8 cellular contexts compared by ENCODE assay signal in the genomic region with DNA sequence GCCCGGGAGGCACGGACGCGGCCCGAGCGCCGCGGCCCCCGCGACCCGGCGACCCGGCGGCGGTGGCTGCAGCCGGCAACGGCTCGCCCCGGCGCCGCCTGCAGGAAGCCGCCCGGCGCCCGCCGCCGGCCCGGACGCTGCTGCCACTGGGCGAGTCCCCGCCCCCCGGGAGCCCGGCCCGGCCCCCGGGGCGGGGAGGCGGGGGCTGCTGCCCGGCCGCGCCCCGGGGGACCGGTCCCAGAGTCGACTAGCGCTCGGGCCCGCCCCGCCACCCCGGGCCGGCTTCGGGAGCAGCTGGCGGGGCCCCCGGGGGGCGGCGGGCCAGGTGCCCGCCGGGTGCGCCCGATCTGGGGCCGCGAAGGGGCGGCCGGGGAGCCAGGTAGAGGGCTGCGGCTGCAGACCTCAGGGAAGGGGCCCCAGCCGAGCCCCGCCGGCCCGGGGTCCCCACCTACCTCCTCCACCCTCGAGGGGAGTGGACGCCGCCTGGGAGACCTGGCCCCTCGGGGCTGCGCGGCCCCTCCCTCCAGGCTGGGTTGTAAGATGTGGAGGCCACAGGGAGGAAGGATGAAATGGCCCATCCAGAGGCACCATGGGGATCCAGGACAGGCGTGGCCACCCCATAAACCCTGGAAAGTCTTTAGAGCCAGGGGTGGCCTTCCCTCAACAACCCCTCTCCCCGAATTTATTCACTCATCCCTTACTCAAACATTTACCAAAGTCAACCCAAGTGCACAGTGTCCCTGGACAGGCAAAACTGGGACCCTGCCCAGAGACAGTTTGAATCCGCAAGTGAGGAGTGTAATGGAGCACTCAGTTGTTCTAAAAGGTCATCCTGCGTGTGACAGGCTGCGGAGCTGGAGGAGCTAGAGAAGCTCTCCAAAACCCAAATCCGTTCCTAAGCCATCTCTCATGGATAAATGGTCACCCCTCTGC. TPM values are rescaled to one million over a fixed set of nuclear protein-coding genes. Genes with fewer than 3 reads are reported as not detected.
DNase-seq lines count a peak whose midpoint lies in the region; ATAC-seq and TF ChIP-seq lines count a peak whose summit lies in the region.

A gene with protein sequence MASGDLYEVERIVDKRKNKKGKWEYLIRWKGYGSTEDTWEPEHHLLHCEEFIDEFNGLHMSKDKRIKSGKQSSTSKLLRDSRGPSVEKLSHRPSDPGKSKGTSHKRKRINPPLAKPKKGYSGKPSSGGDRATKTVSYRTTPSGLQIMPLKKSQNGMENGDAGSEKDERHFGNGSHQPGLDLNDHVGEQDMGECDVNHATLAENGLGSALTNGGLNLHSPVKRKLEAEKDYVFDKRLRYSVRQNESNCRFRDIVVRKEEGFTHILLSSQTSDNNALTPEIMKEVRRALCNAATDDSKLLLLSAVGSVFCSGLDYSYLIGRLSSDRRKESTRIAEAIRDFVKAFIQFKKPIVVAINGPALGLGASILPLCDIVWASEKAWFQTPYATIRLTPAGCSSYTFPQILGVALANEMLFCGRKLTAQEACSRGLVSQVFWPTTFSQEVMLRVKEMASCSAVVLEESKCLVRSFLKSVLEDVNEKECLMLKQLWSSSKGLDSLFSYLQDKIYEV (minus strand): TSS at position 148 of the 933 bp plus-strand sequence. CDS start 425 bp downstream, outside the sequence.

- peaks cover 13% of the 10 kb centered on the region; the same call in 1 of the 2 replicates for H3K9me1 ChIP-seq in IMR-90 (ENCODE audit: insufficient read depth, low read length)

- TF ChIP-seq POLR2A in IMR-90 (IDR thresholded peaks at IDR 0.05; ENCODE audit: low read depth, low read length) (no peak), erythroblast (IDR thresholded peaks at IDR 0.05; ENCODE audit: low read length) (no peak)

- H4K91ac ChIP-seq in IMR-90 (ENCODE audit: insufficient read depth, low read depth, low read length): no peak within 1 kb of the TSS

- H3K27me3 ChIP-seq in CD4-positive, alpha-beta memory T cell (ENCODE audit: insufficient read depth, low read length): no peaks in the 10 kb centered on the region
- H3K27me3 ChIP-seq in IMR-90 (ENCODE audit: control insufficient read depth, insufficient read depth, low read length) (no peaks in the 10 kb centered on the region), upper lobe of right lung (no peaks in the 10 kb centered on the region)
- no peaks in the 10 kb centered on the region for H3K27me3 ChIP-seq in naive thymus-derived CD4-positive, alpha-beta T cell (ENCODE audit: control insufficient read depth in 2 of 2, insufficient read depth in 2 of 2, low read length in 2 of 2)

- H3K27ac ChIP-seq in CD4-positive, alpha-beta memory T cell (ENCODE audit: low read depth, low read length): no peak within 1 kb of the TSS
- H3K27ac ChIP-seq in IMR-90 (ENCODE audit: insufficient read depth, low read length): no peak within 1 kb of the TSS; the same call in 1 of the 2 replicates
- H3K27ac ChIP-seq in naive thymus-derived CD4-positive, alpha-beta T cell (ENCODE audit: low read depth, low read length): no peak within 1 kb of the TSS
- H3K27ac ChIP-seq in upper lobe of right lung: no peak within 1 kb of the TSS

- H3K9ac ChIP-seq in IMR-90 (ENCODE audit: low read depth, low read length): peak within 1 kb of the TSS; percentile 64; the same call in 1 of the 2 replicates

- H4K8ac ChIP-seq in IMR-90 (ENCODE audit: low read depth in 2 of 2, low read length in 2 of 2): peak within 1 kb of the TSS in 1 of 2 experiments; percentile 72; a peak in 1 of 4 replicates

- CTCF ChIA-PET in CD4-positive, alpha-beta memory T cell (lab: Charles Lee; ENCODE audit: partially characterized antibody): interaction anchor here (1.1 kb wide), 1 partner anchor 225 kb away, joined by 3 read pairs; no protein-coding TSS in a partner anchor
- CTCF ChIA-PET in IMR-90 (lab: Yijun Ruan, JAX): no interaction called here
- CTCF ChIA-PET in activated CD8-positive, alpha-beta memory T cell treated with anti-CD3 and anti-CD28 coated beads, Interleukin-2, amount 10 ng/mL, durations not matched to agents 7 days and 5 days (lab: Charles Lee): interaction anchor here (1.0 kb wide), 1 partner anchor 277 kb away, joined by 3 read pairs; no protein-coding TSS in a partner anchor
- CTCF ChIA-PET in naive thymus-derived CD4-positive, alpha-beta T cell (lab: Charles Lee): no interaction called here

- H2BK5ac ChIP-seq in IMR-90 (ENCODE audit: low read depth, low read length, poor library complexity, severe bottlenecking): peak within 1 kb of the TSS; percentile 70

- peak within 1 kb of the TSS; percentile 94 for H3K4me2 ChIP-seq in IMR-90 (ENCODE audit: low read depth, low read length)

- no peak for TF ChIP-seq CTCF in IMR-90 (conservative IDR thresholded peaks at IDR 0.05; ENCODE audit: low read depth, low read length)
- TF ChIP-seq CTCF in upper lobe of right lung (IDR thresholded peaks at IDR 0.05): no peak

- no peaks in the 10 kb centered on the region for H4K20me1 ChIP-seq in IMR-90 (ENCODE audit: insufficient read depth, low read length)

- no peaks in the 10 kb centered on the region for H3K36me3 ChIP-seq in CD4-positive, alpha-beta memory T cell (ENCODE audit: insufficient read depth, low read length)
- H3K36me3 ChIP-seq in IMR-90 (ENCODE audit: control insufficient read depth, insufficient read depth, low read length) (no peaks in the 10 kb centered on the region), upper lobe of right lung (no peaks in the 10 kb centered on the region)
- H3K36me3 ChIP-seq in naive thymus-derived CD4-positive, alpha-beta T cell (ENCODE audit: control insufficient read depth in 2 of 3, insufficient read depth in 3 of 3, low read length in 3 of 3): no peaks in the 10 kb centered on the region

- H3K27ac Mint-ChIP-seq in CD4-positive, alpha-beta memory T cell: peak within 1 kb of the TSS; percentile 74 to 96 (median 86)
- H3K27ac Mint-ChIP-seq in activated CD8-positive, alpha-beta memory T cell treated with anti-CD3 and anti-CD28 coated beads, Interleukin-2, amount 10 ng/mL, durations not matched to agents 7 days and 5 days: peak within 1 kb of the TSS; percentile 97
- peak within 1 kb of the TSS in 7 of 9 donors; percentile 46 to 98 (median 78) for H3K27ac Mint-ChIP-seq in naive thymus-derived CD4-positive, alpha-beta T cell

- peak within 1 kb of the TSS; percentile 94 for H2AFZ ChIP-seq in IMR-90 (replicated peaks; ENCODE audit: low read length, poor library complexity)

- DNase-seq in CD4-positive, alpha-beta memory T cell: peak in 4 of 5 donors; percentile 36 to 49 (median 40)
- DNase-seq in IMR-90: peak; percentile 2
- DNase-seq in activated CD8-positive, alpha-beta memory T cell treated with anti-CD3 and anti-CD28 coated beads, Interleukin-2, amount 10 ng/mL, durations not matched to agents 7 days and 5 days: peak; percentile 65
- DNase-seq in erythroblast (lab: John Stamatoyannopoulos, UW): peak; percentile 55 to 58
- peak in 3 of 9 donors; percentile 8 to 80 (median 25) for DNase-seq in naive thymus-derived CD4-positive, alpha-beta T cell
- DNase-seq in upper lobe of right lung: peak; percentile 79
- DNase-seq in foreskin melanocyte: no peak

- no peak within 1 kb of the TSS for H4K5ac ChIP-seq in IMR-90 (ENCODE audit: low read depth, low read length)

- no peak within 1 kb of the TSS for H2BK15ac ChIP-seq in IMR-90 (ENCODE audit: low read depth, low read length)

- ATAC-seq in GM21381 (IDR thresholded peaks at IDR 0.05; ENCODE audit: unreplicated experiment): peak; percentile 82
- peak; percentile 92 for ATAC-seq in IMR-90 (ENCODE audit: low read depth)
- peak; percentile 79 for ATAC-seq in activated CD8-positive, alpha-beta memory T cell treated with anti-CD3 and anti-CD28 coated beads, Interleukin-2, amount 10 ng/mL, durations not matched to agents 7 days and 5 days
- ATAC-seq in naive thymus-derived CD4-positive, alpha-beta T cell: peak; percentile 73
- peak; percentile 87 for ATAC-seq in upper lobe of right lung

- WGBS in IMR-90 (ENCODE audit: extremely low coverage in 2 of 2, insufficient read length in 1 of 2), 2 experiments: 0% methylated on average over 25 of the region's 79 CpGs; no CpG with 5 or more reads in 1 of the 2 experiments

- H3K9me3 Mint-ChIP-seq in CD4-positive, alpha-beta memory T cell: peaks cover 0 to 2% (median 0%) of the 10 kb centered on the region in 8 donors
- no peaks in the 10 kb centered on the region for H3K9me3 Mint-ChIP-seq in activated CD8-positive, alpha-beta memory T cell treated with anti-CD3 and anti-CD28 coated beads, Interleukin-2, amount 10 ng/mL, durations not matched to agents 7 days and 5 days (ENCODE audit: low read depth)
- H3K9me3 Mint-ChIP-seq in naive thymus-derived CD4-positive, alpha-beta T cell: peaks cover 0 to 10% (median 0%) of the 10 kb centered on the region in 11 donors

- H3K18ac ChIP-seq in IMR-90 (ENCODE audit: low read depth, low read length): no peak within 1 kb of the TSS

- H3K23ac ChIP-seq in IMR-90 (ENCODE audit: low read depth, low read length): 0 out of 2 replicates have a peak within 1 kb of the TSS, but pooled peaks have one; percentile 16

- H2AK5ac ChIP-seq in IMR-90 (ENCODE audit: low read depth, low read length): peak within 1 kb of the TSS; percentile 28; the same call in 1 of the 2 replicates

- H2AK9ac ChIP-seq in IMR-90 (replicated peaks; ENCODE audit: low read depth, low read length, poor library complexity): peak within 1 kb of the TSS; percentile 67

- peak within 1 kb of the TSS; percentile 89 to 98 (median 96) for H3K4me3 Mint-ChIP-seq in CD4-positive, alpha-beta memory T cell
- H3K4me3 Mint-ChIP-seq in activated CD8-positive, alpha-beta memory T cell treated with anti-CD3 and anti-CD28 coated beads, Interleukin-2, amount 10 ng/mL, durations not matched to agents 7 days and 5 days: peak within 1 kb of the TSS; percentile 97
- H3K4me3 Mint-ChIP-seq in naive thymus-derived CD4-positive, alpha-beta T cell: peak within 1 kb of the TSS; percentile 85 to 96 (median 94)

- H3K36me3 Mint-ChIP-seq in CD4-positive, alpha-beta memory T cell: peaks cover 0 to 1% of the 10 kb centered on the region in 2 donors
- peaks cover 23% of the 10 kb centered on the region for H3K36me3 Mint-ChIP-seq in activated CD8-positive, alpha-beta memory T cell treated with anti-CD3 and anti-CD28 coated beads, Interleukin-2, amount 10 ng/mL, durations not matched to agents 7 days and 5 days
- peaks cover 0 to 36% (median 0%) of the 10 kb centered on the region in 5 donors for H3K36me3 Mint-ChIP-seq in naive thymus-derived CD4-positive, alpha-beta T cell

- peak within 1 kb of the TSS in 1 of 2 donors; percentile 51 for H3K4me3 ChIP-seq in CD4-positive, alpha-beta memory T cell (ENCODE audit: low read length in 2 of 2)
- H3K4me3 ChIP-seq in IMR-90 (ENCODE audit: insufficient read depth, low read depth, low read length) (peak within 1 kb of the TSS; percentile 100), upper lobe of right lung (peak within 1 kb of the TSS; percentile 60)
- H3K4me3 ChIP-seq in naive thymus-derived CD4-positive, alpha-beta T cell (ENCODE audit: low read length): peak within 1 kb of the TSS; percentile 37

- no peak within 1 kb of the TSS for H2BK20ac ChIP-seq in IMR-90 (ENCODE audit: low read depth, low read length)

- H3K56ac ChIP-seq in IMR-90 (ENCODE audit: extremely low read depth, insufficient read depth, low read length): 0 out of 2 replicates have a peak within 1 kb of the TSS, but pooled peaks have one; percentile 21

- dilution Hi-C loops in IMR-90 (cut with HindIII; ENCODE audit: low sequenced_read_pairs, unreplicated experiment): no loop called here

- POLR2A ChIA-PET in CD4-positive, alpha-beta memory T cell (lab: Charles Lee; ENCODE audit: partially characterized antibody): interaction anchor here (0.6 to 1.0 kb wide), 2 partner anchors 190 to 225 kb away, joined by 4 to 5 read pairs; no protein-coding TSS in a partner anchor
- POLR2A ChIA-PET in IMR-90 (lab: Charles Lee; ENCODE audit: unreplicated experiment): interaction anchor here (0.6 kb wide), 1 partner anchor 1067 kb away, joined by 3 read pairs; no protein-coding TSS in a partner anchor
- POLR2A ChIA-PET in naive thymus-derived CD4-positive, alpha-beta T cell (lab: Charles Lee): no interaction called here

- H3K4me1 Mint-ChIP-seq in CD4-positive, alpha-beta memory T cell: peaks cover 12 to 38% (median 26%) of the 10 kb centered on the region in 4 donors
- peaks cover 52% of the 10 kb centered on the region for H3K4me1 Mint-ChIP-seq in activated CD8-positive, alpha-beta memory T cell treated with anti-CD3 and anti-CD28 coated beads, Interleukin-2, amount 10 ng/mL, durations not matched to agents 7 days and 5 days
- peaks cover 12 to 53% (median 18%) of the 10 kb centered on the region in 7 donors for H3K4me1 Mint-ChIP-seq in naive thymus-derived CD4-positive, alpha-beta T cell

- H3K9me3 ChIP-seq in CD4-positive, alpha-beta memory T cell (ENCODE audit: control insufficient read depth in 1 of 2, low read length in 2 of 2): no peaks in the 10 kb centered on the region
- H3K9me3 ChIP-seq in IMR-90 (ENCODE audit: control insufficient read depth, insufficient read depth, low read length) (no peaks in the 10 kb centered on the region), upper lobe of right lung (no peaks in the 10 kb centered on the region)
- no peaks in the 10 kb centered on the region for H3K9me3 ChIP-seq in naive thymus-derived CD4-positive, alpha-beta T cell (ENCODE audit: control insufficient read depth in 2 of 3, low read length in 3 of 3)

- peaks cover 31% of the 10 kb centered on the region for H3K4me1 ChIP-seq in CD4-positive, alpha-beta memory T cell (ENCODE audit: insufficient read depth, low read length)
- H3K4me1 ChIP-seq in IMR-90 (ENCODE audit: control insufficient read depth, insufficient read depth, low read length): no peaks in the 10 kb centered on the region; the same call in 1 of the 2 replicates
- H3K4me1 ChIP-seq in naive thymus-derived CD4-positive, alpha-beta T cell (ENCODE audit: control insufficient read depth in 2 of 2, insufficient read depth in 2 of 2, low read length in 2 of 2): peaks cover 0 to 10% of the 10 kb centered on the region in 2 donors
- no peaks in the 10 kb centered on the region for H3K4me1 ChIP-seq in upper lobe of right lung

- peaks cover 0 to 10% of the 10 kb centered on the region in 2 experiments; a peak in 1 of 4 replicates for H3K79me1 ChIP-seq in IMR-90 (ENCODE audit: low read depth in 1 of 2, low read length in 2 of 2)

- H3K4ac ChIP-seq in IMR-90 (ENCODE audit: low read depth, low read length): peak within 1 kb of the TSS; percentile 65

- TF ChIP-seq RAD21 in IMR-90 (IDR thresholded peaks at IDR 0.05; ENCODE audit: low read length): no peak

- no TSS peak for BruUV-seq in IMR-90 (replicated peaks; lab: Mats Ljungman, UMichigan)

- intact Hi-C loops in CD4-positive, alpha-beta memory T cell (cut with micrococcal nuclease): loop anchor here (5.0 to 10.0 kb wide), 6 partner anchors 147 to 1032 kb away; a partner anchor contains a TSS
- intact Hi-C loops in IMR-90 (cut with micrococcal nuclease): no loop called here
- intact Hi-C loops in naive thymus-derived CD4-positive, alpha-beta T cell (cut with micrococcal nuclease): loop anchor here (1.0 to 10.0 kb wide), 13 partner anchors 47 to 1200 kb away; a partner anchor contains a TSS
- intact Hi-C loops in upper lobe of right lung (cut with DNase I): no loop called here

- in situ Hi-C loops in IMR-90 (cut with MboI; ENCODE audit: low sequenced_read_pairs): loop anchor here (25.0 kb wide), 1 partner anchor 267 kb away; a partner anchor contains a TSS

- no peak within 1 kb of the TSS for H2BK120ac ChIP-seq in IMR-90 (ENCODE audit: low read depth, low read length)

- H3K27me3 Mint-ChIP-seq in CD4-positive, alpha-beta memory T cell: no peaks in the 10 kb centered on the region
- H3K27me3 Mint-ChIP-seq in activated CD8-positive, alpha-beta memory T cell treated with anti-CD3 and anti-CD28 coated beads, Interleukin-2, amount 10 ng/mL, durations not matched to agents 7 days and 5 days: no peaks in the 10 kb centered on the region
- peaks cover 0 to 9% (median 0%) of the 10 kb centered on the region in 5 donors for H3K27me3 Mint-ChIP-seq in naive thymus-derived CD4-positive, alpha-beta T cell

- peak within 1 kb of the TSS; percentile 21 for H3K14ac ChIP-seq in IMR-90 (replicated peaks; ENCODE audit: low read depth, low read length)

RNA-seq across cellular contexts. Expression of the gene that starts here (rescaled TPM):
- 10 to 100 TPM; 37.5 to 42.4 TPM for total RNA-seq in CD4-positive, alpha-beta memory T cell
- 1 to 10 TPM in 1 of 2 donors, under 1 TPM in 1; 0.91 to 2.5 TPM for polyA plus RNA-seq in CD4-positive, alpha-beta memory T cell
- total RNA-seq in IMR-90 (2012; rRNA removed) (3.9 and 4.4 TPM in 2 replicates), upper lobe of right lung (21.0 TPM)
- polyA plus RNA-seq in IMR-90 (2012; rRNA removed): 0.93 and 1.2 TPM in 2 replicates
- 0.40 and 0.66 TPM in 2 replicates for polyA plus RNA-seq in IMR-90 (2012; cell fraction: cytosol; rRNA removed)
- polyA plus RNA-seq in IMR-90 (2012; cell fraction: nucleus; rRNA removed; ENCODE audit: low replicate concordance): 0.91 and 1.8 TPM in 2 replicates
- total RNA-seq in activated CD8-positive, alpha-beta memory T cell treated with anti-CD3 and anti-CD28 coated beads, Interleukin-2, amount 10 ng/mL, durations not matched to agents 7 days and 5 days: 10 to 100 TPM; 60.8 to 63.2 TPM
- 10 to 100 TPM; 12.4 to 71.3 (median 24.2) TPM for total RNA-seq in naive thymus-derived CD4-positive, alpha-beta T cell
- polyA plus RNA-seq in naive thymus-derived CD4-positive, alpha-beta T cell: under 1 TPM; 0.61 to 0.72 TPM

Comparison
In these comparisons a context has a peak if more than half of its experiments do, and no peak if none do; other contexts are left out.
1. CTCF ChIA-PET loops: an anchor here in CD4-positive, alpha-beta memory T cell (1.1 kb wide) and activated CD8-positive, alpha-beta memory T cell treated with anti-CD3 and anti-CD28 coated beads, Interleukin-2, amount 10 ng/mL, durations not matched to agents 7 days and 5 days (1.0 kb wide); none called in IMR-90 and naive thymus-derived CD4-positive, alpha-beta T cell.
2. intact Hi-C loops: an anchor here in CD4-positive, alpha-beta memory T cell (5.0 to 10.0 kb wide) and naive thymus-derived CD4-positive, alpha-beta T cell (1.0 to 10.0 kb wide); none called in IMR-90 and upper lobe of right lung.